9 cellular contexts compared by ENCODE assay signal in the genomic region with DNA sequence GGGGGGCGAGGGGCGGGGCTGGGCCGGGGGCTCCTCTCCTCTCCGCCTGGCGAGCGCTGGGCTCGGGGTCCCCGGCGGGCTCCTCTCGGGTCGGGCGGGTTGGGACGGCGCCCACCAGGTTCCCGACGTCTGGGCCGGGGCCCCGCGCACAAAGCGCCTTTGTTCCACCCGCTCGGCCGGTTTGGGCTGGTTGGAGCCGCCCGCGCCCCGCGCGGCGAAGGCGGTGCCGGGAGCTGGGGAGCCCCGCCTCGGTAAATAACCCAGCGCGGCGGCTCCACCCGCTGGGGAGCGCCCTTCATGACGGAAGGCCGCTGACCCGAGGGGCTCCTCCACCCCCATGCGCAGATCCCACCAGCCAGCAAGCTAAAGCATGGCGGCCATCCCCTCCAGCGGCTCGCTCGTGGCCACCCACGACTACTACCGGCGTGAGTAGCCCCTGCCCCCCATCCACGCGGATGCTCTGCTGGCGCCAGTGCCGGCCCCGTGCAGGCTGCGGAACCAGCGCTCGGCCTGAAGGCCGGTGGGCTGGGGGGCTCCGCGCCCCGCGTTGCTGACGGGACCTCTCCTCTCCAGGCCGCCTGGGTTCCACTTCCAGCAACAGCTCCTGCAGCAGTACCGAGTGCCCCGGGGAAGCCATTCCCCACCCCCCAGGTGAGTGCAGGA. TPM values are rescaled to one million over a fixed set of nuclear protein-coding genes. Genes with fewer than 3 reads are reported as not detected.
DNase-seq lines count a peak whose midpoint lies in the region; ATAC-seq, FAIRE-seq and TF ChIP-seq lines count a peak whose summit lies in the region.
"Had no signal": no experiment of that assay in that cellular context is flagged by ENCODE, and none has a peak within 500 bp of the region (broad histone marks: within the 10 kb centered on the region; RNA-seq: fewer than 3 reads in every experiment).

No MANE protein-coding gene starts in this region.

- no peaks in the 10 kb centered on the region for H3K27me3 Mint-ChIP-seq in T-helper 2 cell treated with Interferon-gamma antibody and Interleukin-4, amounts not matched to agents 5 μg/mL and 100 μg/mL, for 36 hours (ENCODE audit: low read depth)

- no peaks in the 10 kb centered on the region for H3K9me3 Mint-ChIP-seq in T-helper 2 cell treated with Interferon-gamma antibody and Interleukin-4, amounts not matched to agents 5 μg/mL and 100 μg/mL, for 36 hours

- H3K4me1 Mint-ChIP-seq in T-helper 2 cell treated with Interferon-gamma antibody and Interleukin-4, amounts not matched to agents 5 μg/mL and 100 μg/mL, for 36 hours (ENCODE audit: low read depth): peaks cover 6% of the 10 kb centered on the region

- H3K27ac Mint-ChIP-seq in T-helper 2 cell treated with Interferon-gamma antibody and Interleukin-4, amounts not matched to agents 5 μg/mL and 100 μg/mL, for 36 hours: peak overlapping the region; percentile 75

- peak overlapping the region; percentile 86 for H3K4me3 ChIP-seq in GM12878
- peak overlapping the region; percentile 93 for H3K4me3 ChIP-seq in iPS DF 6.9 (ENCODE audit: low read length)
- peak overlapping the region; percentile 69 to 97 (median 94) for H3K4me3 ChIP-seq in sigmoid colon

- no peak for TF ChIP-seq EP300 in GM12878 (IDR thresholded peaks at IDR 0.05; ENCODE audit: borderline replicate concordance in 1 of 2, control insufficient read depth in 1 of 2, low read depth in 2 of 2, low read length in 2 of 2)
- TF ChIP-seq EP300 in sigmoid colon (IDR thresholded peaks at IDR 0.05): no peak

- TF ChIP-seq POLR2A in GM12878 (IDR thresholded peaks at IDR 0.05; ENCODE audit: low read depth, low read length) (peak; percentile 73), sigmoid colon (IDR thresholded peaks at IDR 0.05) (no peak)

- peaks cover 8% of the 10 kb centered on the region for H3K79me2 ChIP-seq in GM12878 (ENCODE audit: control insufficient read depth, insufficient read depth, low read length)

- in situ Hi-C loops in GM12878 (cut with MboI): no loop called here

- no peak overlapping the region for H2AFZ ChIP-seq in GM12878 (ENCODE audit: control insufficient read depth, low read depth, low read length)

- H3K4me2 ChIP-seq in GM12878 (ENCODE audit: control insufficient read depth, insufficient read depth): peak overlapping the region; percentile 99

- H4K20me1 ChIP-seq in GM12878 (ENCODE audit: control insufficient read depth, insufficient read depth): no peaks in the 10 kb centered on the region

- no peak for TF ChIP-seq RAD21 in GM12878 (IDR thresholded peaks at IDR 0.05; ENCODE audit: insufficient read depth, low read depth, low read length)

- peak overlapping the region; percentile 80 for H3K9ac ChIP-seq in GM12878 (ENCODE audit: control insufficient read depth, insufficient read depth, low read length)

- TSS peak; percentile 86 for BruUV-seq in GM12878 (replicated peaks; lab: Mats Ljungman, UMichigan)

- no peaks in the 10 kb centered on the region for H3K27me3 ChIP-seq in GM12878 (replicated peaks in 1 of 2; ENCODE audit: control insufficient read depth in 2 of 2, insufficient read depth in 2 of 2, low read length in 1 of 2)
- no peaks in the 10 kb centered on the region for H3K27me3 ChIP-seq in iPS DF 6.9 (ENCODE audit: control insufficient read depth, insufficient read depth, low read length)
- no peaks in the 10 kb centered on the region for H3K27me3 ChIP-seq in sigmoid colon

- CTCF ChIA-PET in GM12878 (lab: Yijun Ruan, JAX): interaction anchor here (0.6 to 2.1 kb wide), 5 partner anchors 17 to 517 kb away, joined by 3 to 6 read pairs (median 3); partner anchors contain the start of gene RTEL1

- H3K4me1 ChIP-seq in GM12878 (ENCODE audit: control insufficient read depth, insufficient read depth, low read length): peaks cover 4% of the 10 kb centered on the region
- H3K4me1 ChIP-seq in iPS DF 6.9 (ENCODE audit: control insufficient read depth, insufficient read depth, low read length): peaks cover 4% of the 10 kb centered on the region
- H3K4me1 ChIP-seq in sigmoid colon: peaks cover 0 to 36% (median 28%) of the 10 kb centered on the region in 4 donors

- peaks cover 0 to 2% of the 10 kb centered on the region in 2 experiments; a peak in 1 of 4 replicates for H3K36me3 ChIP-seq in GM12878 (ENCODE audit: control insufficient read depth in 2 of 2, insufficient read depth in 2 of 2, low read length in 1 of 2)
- peaks cover 13% of the 10 kb centered on the region; the same call in 1 of the 2 replicates for H3K36me3 ChIP-seq in iPS DF 6.9 (ENCODE audit: control insufficient read depth, insufficient read depth, low read length)
- H3K36me3 ChIP-seq in sigmoid colon: peaks cover 0 to 3% (median 0%) of the 10 kb centered on the region in 4 donors

- POLR2A ChIA-PET in GM12878 (lab: Charles Lee): interaction anchor here (0.6 to 3.8 kb wide), 10 partner anchors 8 to 220 kb away, joined by 3 to 33 read pairs (median 3); partner anchors contain the start of genes HELZ2 and PTK6

- ATAC-seq in GM21447 (IDR thresholded peaks at IDR 0.05; ENCODE audit: unreplicated experiment): peak; percentile 38
- peak; percentile 79 for ATAC-seq in GM12878

- SMC1A ChIA-PET in GM12878 (lab: Charles Lee; ENCODE audit: uncharacterized antibody, unreplicated experiment): interaction anchor here (1.2 kb wide), 1 partner anchor 80 kb away, joined by 7 read pairs; no protein-coding TSS in a partner anchor

- intact Hi-C loops in GM12878 (cut with micrococcal nuclease; ENCODE audit: unreplicated experiment) (no loop called here), sigmoid colon (cut with DNase I) (loop anchor here (5.0 kb wide), 2 partner anchors 136 to 451 kb away; partner anchors contain the start of gene RTEL1)

- RAD21 ChIA-PET in GM12878 (lab: Charles Lee; ENCODE audit: unreplicated experiment): interaction anchor here (0.6 to 2.4 kb wide), 3 partner anchors 8 to 121 kb away, joined by 5 to 20 read pairs (median 6); partner anchors contain the start of gene PTK6

- TF ChIP-seq CTCF in GM12878 (IDR thresholded peaks at IDR 0.05 in 2 of 3, conservative IDR thresholded peaks at IDR 0.05 in 1 of 3; ENCODE audit: control insufficient read depth in 2 of 3, extremely low read depth in 1 of 3, insufficient read depth in 1 of 3, low read depth in 3 of 3, low read length in 3 of 3) (peak in 1 of 3 experiments; percentile 22; a peak in 2 of 6 replicates), sigmoid colon (IDR thresholded peaks at IDR 0.05) (no peak)

- peak; percentile 27 for DNase-seq in DMS79 (lab: John Stamatoyannopoulos, UW)
- DNase-seq in HuH-7.5 (ENCODE audit: low spot score): peak; percentile 85
- peak; percentile 68 for DNase-seq in T-helper 2 cell treated with Interferon-gamma antibody and Interleukin-4, amounts not matched to agents 5 μg/mL and 100 μg/mL, for 36 hours (ENCODE audit: low spot score)
- no peak for DNase-seq in GM12878 (ENCODE audit: low read depth, low spot score)
- no peak for DNase-seq in iPS DF 6.9 (ENCODE audit: low read depth, low spot score)
- peak; percentile 83 for DNase-seq in sigmoid colon
- DNase-seq in SKM-1 (lab: John Stamatoyannopoulos, UW; ENCODE audit: unreplicated experiment): no peak

- H3K27ac ChIP-seq in GM12878 (ENCODE audit: control insufficient read depth, insufficient read depth) (peak overlapping the region; percentile 58), iPS DF 6.9 (ENCODE audit: low read length) (no peak overlapping the region), sigmoid colon (peak overlapping the region; percentile 89 to 98 (median 94))

- no peak for FAIRE-seq in GM12878 (lab: Jason Lieb, UNC)

- H3K9me3 ChIP-seq in GM12878 (replicated peaks; ENCODE audit: control insufficient read depth, insufficient read depth, low read length) (peaks cover 4% of the 10 kb centered on the region; the same call in 2 of the 3 replicates), iPS DF 6.9 (ENCODE audit: control insufficient read depth, insufficient read depth, low read length) (no peaks in the 10 kb centered on the region), sigmoid colon (no peaks in the 10 kb centered on the region)

- peaks cover 25% of the 10 kb centered on the region for H3K36me3 Mint-ChIP-seq in T-helper 2 cell treated with Interferon-gamma antibody and Interleukin-4, amounts not matched to agents 5 μg/mL and 100 μg/mL, for 36 hours (ENCODE audit: low read depth)

- H3K4me3 Mint-ChIP-seq in T-helper 2 cell treated with Interferon-gamma antibody and Interleukin-4, amounts not matched to agents 5 μg/mL and 100 μg/mL, for 36 hours: peak overlapping the region; percentile 77

- WGBS in GM12878 (ENCODE audit: insufficient coverage, insufficient replicate concordance, low lambda C conversion rate, missing lambda C conversion rate): 7% methylated on average over 54 of the region's 67 CpGs
- no CpG with 5 or more reads among the region's 67 CpGs for WGBS in iPS DF 6.9 (ENCODE audit: insufficient coverage, insufficient read length)
- WGBS in sigmoid colon, 2 donors: 0 to 2% methylated on average over 67 of the region's 67 CpGs

RNA-seq across cellular contexts. Expression of gene PPDPF, which starts 0.5 kb away (rescaled TPM):
- total RNA-seq in GM12878 (2013; cell fraction: nucleolus; rRNA removed): 19.4 and 22.6 TPM in 2 replicates
- total RNA-seq in GM12878 (2014; rRNA removed) (36.8 and 47.6 TPM in 2 replicates), GM12878 (2014; rRNA removed; fragmentation: Illumina TruSeq; extraction: Trizol) (3.2 and 5.1 TPM in 2 replicates), GM12878 (2021) (154 TPM in 2 replicates), sigmoid colon (100 to 1,000 TPM in 3 of 4 donors, 10 to 100 TPM in 1; 82.8 to 244 (median 146) TPM)
- 9.0 TPM for polyA plus RNA-seq in GM12878 (2011; ENCODE audit: low read depth)
- polyA plus RNA-seq in GM12878 (2011; rRNA removed) (0.72 and 1.5 TPM in 2 replicates), GM12878 (2014; fragmentation: Illumina TruSeq; extraction: Trizol) (5.2 TPM in 1 of 2 replicates, not detected in the other), GM12878 (2014; fragmentation: Nextera tagmentation; extraction: Ambion mirVana) (1 to 10 TPM in 1 of 2 experiments, under 1 TPM in 1; 0.32 to 2.8 TPM), GM12878 (2014; rRNA removed) (77.6 and 87.7 TPM in 2 replicates), GM12878 (2016; fragmentation: Nextera tagmentation; extraction: Ambion mirVana) (10 to 100 TPM; 40.3 to 42.9 TPM), sigmoid colon (1,000 to 10,000 TPM in 2 of 3 donors, 100 to 1,000 TPM in 1; 658 to 1,688 (median 1,153) TPM)
- polyA plus RNA-seq in GM12878 (2011; cell fraction: cytosol; rRNA removed): 6.2 and 8.5 TPM in 2 replicates
- polyA plus RNA-seq in GM12878 (2011; cell fraction: nucleus; rRNA removed): 12.2 and 16.6 TPM in 2 replicates
- 103 and 151 TPM in 2 replicates for polyA plus RNA-seq in GM12878 (2012)
- 0.95 and 4.6 TPM in 2 replicates for polyA minus RNA-seq in GM12878 (2011; rRNA and poly(A)+ RNA removed)
- 33.7 and 62.3 TPM in 2 replicates for polyA minus RNA-seq in GM12878 (2011; cell fraction: cytosol; rRNA and poly(A)+ RNA removed)
- 11.4 and 14.4 TPM in 2 replicates for polyA minus RNA-seq in GM12878 (2011; cell fraction: nucleus; rRNA and poly(A)+ RNA removed)

RNA-seq across cellular contexts. Expression of gene PTK6, which starts 16.1 kb away (rescaled TPM):
- total RNA-seq in GM12878 (2013; cell fraction: nucleolus; rRNA removed): 0.23 and 0.39 TPM in 2 replicates
- total RNA-seq in GM12878 (2014; rRNA removed) (not detected in 2 replicates), GM12878 (2014; rRNA removed; fragmentation: Illumina TruSeq; extraction: Trizol) (0.09 TPM in 1 of 2 replicates, not detected in the other), GM12878 (2021) (0.21 and 0.24 TPM in 2 replicates), sigmoid colon (under 1 TPM in 2 of 4 donors, not detected in 2; 0.28 to 0.36 TPM)
- 0.22 TPM for polyA plus RNA-seq in GM12878 (2011; ENCODE audit: low read depth)
- polyA plus RNA-seq in GM12878 (2011; rRNA removed) (0.20 and 0.32 TPM in 2 replicates), GM12878 (2014; fragmentation: Illumina TruSeq; extraction: Trizol) (0.04 TPM in 1 of 2 replicates, not detected in the other), GM12878 (2014; fragmentation: Nextera tagmentation; extraction: Ambion mirVana) (under 1 TPM in 1 of 2 experiments, not detected in 1; 0.02 TPM), GM12878 (2014; rRNA removed) (0.14 and 0.28 TPM in 2 replicates), GM12878 (2016; fragmentation: Nextera tagmentation; extraction: Ambion mirVana) (under 1 TPM in 1 of 2 experiments, not detected in 1; 0.08 TPM), sigmoid colon (10 to 100 TPM; 59.5 to 80.7 (median 73.3) TPM)
- polyA plus RNA-seq in GM12878 (2011; cell fraction: cytosol; rRNA removed): 0.34 and 0.37 TPM in 2 replicates
- polyA plus RNA-seq in GM12878 (2011; cell fraction: nucleus; rRNA removed): 0.86 and 1.2 TPM in 2 replicates
- 0.32 and 0.45 TPM in 2 replicates for polyA plus RNA-seq in GM12878 (2012)
- polyA minus RNA-seq in GM12878 (2011; rRNA and poly(A)+ RNA removed): 0.22 and 0.36 TPM in 2 replicates
- 0.52 TPM in 1 of 2 replicates, not detected in the other for polyA minus RNA-seq in GM12878 (2011; cell fraction: cytosol; rRNA and poly(A)+ RNA removed)
- polyA minus RNA-seq in GM12878 (2011; cell fraction: nucleus; rRNA and poly(A)+ RNA removed): 0.19 and 0.24 TPM in 2 replicates

RNA-seq across cellular contexts. Expression of gene EEF1A2, which starts 22.2 kb away (rescaled TPM):
- total RNA-seq in GM12878 (2013; cell fraction: nucleolus; rRNA removed): not detected in 2 replicates
- not detected in 2 replicates for total RNA-seq in GM12878 (2014; rRNA removed)
- total RNA-seq in GM12878 (2014; rRNA removed; fragmentation: Illumina TruSeq; extraction: Trizol): not detected in 2 replicates
- total RNA-seq in GM12878 (2021): 0.56 and 0.74 TPM in 2 replicates
- polyA plus RNA-seq in GM12878 (2011; ENCODE audit: low read depth): not detected
- not detected in 2 replicates for polyA plus RNA-seq in GM12878 (2011; rRNA removed)
- polyA plus RNA-seq in GM12878 (2011; cell fraction: cytosol; rRNA removed): 0.04 TPM in 1 of 2 replicates, not detected in the other
- polyA plus RNA-seq in GM12878 (2011; cell fraction: nucleus; rRNA removed): 0.13 TPM in 1 of 2 replicates, not detected in the other
- polyA plus RNA-seq in GM12878 (2012): 0.50 and 0.77 TPM in 2 replicates
- polyA plus RNA-seq in GM12878 (2014; fragmentation: Illumina TruSeq; extraction: Trizol): not detected in 2 replicates
- polyA plus RNA-seq in GM12878 (2014; fragmentation: Nextera tagmentation; extraction: Ambion mirVana): not detected
- not detected in 2 replicates for polyA plus RNA-seq in GM12878 (2014; rRNA removed)
- not detected for polyA plus RNA-seq in GM12878 (2016; fragmentation: Nextera tagmentation; extraction: Ambion mirVana)
- not detected in 2 replicates for polyA minus RNA-seq in GM12878 (2011; rRNA and poly(A)+ RNA removed)
- polyA minus RNA-seq in GM12878 (2011; cell fraction: cytosol; rRNA and poly(A)+ RNA removed): not detected in 2 replicates
- polyA minus RNA-seq in GM12878 (2011; cell fraction: nucleus; rRNA and poly(A)+ RNA removed): not detected in 2 replicates
- total RNA-seq in sigmoid colon: 10 to 100 TPM in 2 of 4 donors, 1 to 10 TPM in 2; 4.6 to 14.3 (median 11.0) TPM
- polyA plus RNA-seq in sigmoid colon: 1 to 10 TPM; 2.8 to 7.8 (median 4.2) TPM

RNA-seq across cellular contexts. Expression of gene SRMS, which starts 26.5 kb away (rescaled TPM):
- not detected in 2 replicates for total RNA-seq in GM12878 (2013; cell fraction: nucleolus; rRNA removed)
- total RNA-seq in GM12878 (2014; rRNA removed) (not detected in 2 replicates), GM12878 (2014; rRNA removed; fragmentation: Illumina TruSeq; extraction: Trizol) (not detected in 2 replicates), GM12878 (2021) (not detected in 2 replicates), sigmoid colon (not detected)
- polyA plus RNA-seq in GM12878 (2011; ENCODE audit: low read depth): not detected
- polyA plus RNA-seq in GM12878 (2011; rRNA removed) (0.07 TPM in 1 of 2 replicates, not detected in the other), GM12878 (2014; fragmentation: Illumina TruSeq; extraction: Trizol) (not detected in 2 replicates), GM12878 (2014; fragmentation: Nextera tagmentation; extraction: Ambion mirVana) (not detected), GM12878 (2014; rRNA removed) (0.14 TPM in 1 of 2 replicates, not detected in the other), GM12878 (2016; fragmentation: Nextera tagmentation; extraction: Ambion mirVana) (not detected), sigmoid colon (1 to 10 TPM in 1 of 3 donors, under 1 TPM in 1, not detected in 1; 0.19 to 2.4 TPM)
- 0.07 and 0.15 TPM in 2 replicates for polyA plus RNA-seq in GM12878 (2011; cell fraction: cytosol; rRNA removed)
- 0.31 and 0.34 TPM in 2 replicates for polyA plus RNA-seq in GM12878 (2011; cell fraction: nucleus; rRNA removed)
- polyA plus RNA-seq in GM12878 (2012): not detected in 2 replicates
- polyA minus RNA-seq in GM12878 (2011; rRNA and poly(A)+ RNA removed): not detected in 2 replicates
- polyA minus RNA-seq in GM12878 (2011; cell fraction: cytosol; rRNA and poly(A)+ RNA removed): not detected in 2 replicates
- polyA minus RNA-seq in GM12878 (2011; cell fraction: nucleus; rRNA and poly(A)+ RNA removed): not detected in 2 replicates
- total RNA-seq: pulmonary artery endothelial cell had no signal

RNA-seq across cellular contexts. Expression of gene FNDC11, which starts 32.9 kb away (rescaled TPM):
- total RNA-seq in GM12878 (2013; cell fraction: nucleolus; rRNA removed): 0.81 and 1.9 TPM in 2 replicates
- total RNA-seq in GM12878 (2014; rRNA removed) (0.40 and 0.54 TPM in 2 replicates), GM12878 (2014; rRNA removed; fragmentation: Illumina TruSeq; extraction: Trizol) (0.09 TPM in 1 of 2 replicates, not detected in the other), GM12878 (2021) (0.72 and 0.77 TPM in 2 replicates), sigmoid colon (under 1 TPM; 0.16 to 0.55 (median 0.45) TPM)
- not detected for polyA plus RNA-seq in GM12878 (2011; ENCODE audit: low read depth)
- polyA plus RNA-seq in GM12878 (2011; rRNA removed) (0.26 and 0.31 TPM in 2 replicates), GM12878 (2014; fragmentation: Illumina TruSeq; extraction: Trizol) (0.09 TPM in 1 of 2 replicates, not detected in the other), GM12878 (2014; fragmentation: Nextera tagmentation; extraction: Ambion mirVana) (not detected), GM12878 (2014; rRNA removed) (0.37 and 1.0 TPM in 2 replicates), GM12878 (2016; fragmentation: Nextera tagmentation; extraction: Ambion mirVana) (under 1 TPM; 0.24 to 0.37 TPM), sigmoid colon (under 1 TPM in 2 of 3 donors, not detected in 1; under 0.01 to 0.47 TPM)
- 0.93 and 1.2 TPM in 2 replicates for polyA plus RNA-seq in GM12878 (2011; cell fraction: cytosol; rRNA removed)
- 5.7 and 6.0 TPM in 2 replicates for polyA plus RNA-seq in GM12878 (2011; cell fraction: nucleus; rRNA removed)
- 0.24 and 0.52 TPM in 2 replicates for polyA plus RNA-seq in GM12878 (2012)
- polyA minus RNA-seq in GM12878 (2011; rRNA and poly(A)+ RNA removed): 0.37 and 0.62 TPM in 2 replicates
- 0.80 TPM in 1 of 2 replicates, not detected in the other for polyA minus RNA-seq in GM12878 (2011; cell fraction: cytosol; rRNA and poly(A)+ RNA removed)
- 1.2 and 1.5 TPM in 2 replicates for polyA minus RNA-seq in GM12878 (2011; cell fraction: nucleus; rRNA and poly(A)+ RNA removed)

Comparison
In these comparisons a context has a peak if more than half of its experiments do, and no peak if none do; other contexts are left out.
1. DNase-seq: peak in DMS79 (single experiment), HuH-7.5 (single experiment), T-helper 2 cell treated with Interferon-gamma antibody and Interleukin-4, amounts not matched to agents 5 μg/mL and 100 μg/mL, for 36 hours (single experiment) and sigmoid colon (single experiment); none in GM12878 (single experiment), iPS DF 6.9 (single experiment) and SKM-1 (single experiment).
2. Peak in every context shown above with its lines, with median percentiles within 50 percentile points of each other: H3K4me3 ChIP-seq.